1 cellular context compared by ENCODE assay signal in the genomic region with DNA sequence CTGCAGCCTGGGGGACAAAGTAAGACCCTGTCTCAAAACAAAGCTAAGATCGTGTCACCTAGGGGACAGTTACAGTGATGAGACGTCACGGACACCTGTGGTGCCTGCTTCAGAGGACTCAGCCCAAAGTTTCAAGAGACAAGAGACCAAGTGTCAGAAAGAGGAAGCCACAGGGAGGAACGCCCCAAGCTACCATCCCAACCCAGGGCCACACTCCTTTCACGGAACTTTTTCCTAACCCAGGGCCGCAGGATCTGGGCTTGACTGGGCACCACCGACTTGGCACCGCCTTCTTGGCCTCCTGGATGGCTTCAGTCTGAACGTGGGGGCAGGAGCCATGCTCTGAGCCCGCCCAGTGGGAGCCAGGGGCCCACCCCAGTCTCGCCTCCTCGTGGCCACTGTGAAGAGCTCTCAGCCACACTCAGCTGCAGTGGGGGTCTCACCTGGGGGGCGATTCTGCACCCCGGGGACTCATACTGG.
TF ChIP-seq lines count a peak whose summit lies in the region.

No MANE protein-coding gene starts in this region.

TF ChIP-seq in GM12878, 131 proteins besides CTCF, POLR2A, EP300 and RAD21 (continued from another document):
- TF ChIP-seq, protein P1, sequence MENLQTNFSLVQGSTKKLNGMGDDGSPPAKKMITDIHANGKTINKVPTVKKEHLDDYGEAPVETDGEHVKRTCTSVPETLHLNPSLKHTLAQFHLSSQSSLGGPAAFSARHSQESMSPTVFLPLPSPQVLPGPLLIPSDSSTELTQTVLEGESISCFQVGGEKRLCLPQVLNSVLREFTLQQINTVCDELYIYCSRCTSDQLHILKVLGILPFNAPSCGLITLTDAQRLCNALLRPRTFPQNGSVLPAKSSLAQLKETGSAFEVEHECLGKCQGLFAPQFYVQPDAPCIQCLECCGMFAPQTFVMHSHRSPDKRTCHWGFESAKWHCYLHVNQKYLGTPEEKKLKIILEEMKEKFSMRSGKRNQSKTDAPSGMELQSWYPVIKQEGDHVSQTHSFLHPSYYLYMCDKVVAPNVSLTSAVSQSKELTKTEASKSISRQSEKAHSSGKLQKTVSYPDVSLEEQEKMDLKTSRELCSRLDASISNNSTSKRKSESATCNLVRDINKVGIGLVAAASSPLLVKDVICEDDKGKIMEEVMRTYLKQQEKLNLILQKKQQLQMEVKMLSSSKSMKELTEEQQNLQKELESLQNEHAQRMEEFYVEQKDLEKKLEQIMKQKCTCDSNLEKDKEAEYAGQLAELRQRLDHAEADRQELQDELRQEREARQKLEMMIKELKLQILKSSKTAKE (IDR thresholded peaks at IDR 0.05; ENCODE audit: low read depth, poor library complexity, severe bottlenecking): no peak
- TF ChIP-seq STAT1 (conservative IDR thresholded peaks at IDR 0.05) (no peak), KLF5 (IDR thresholded peaks at IDR 0.05; ENCODE audit: partially characterized antibody) (no peak), PML (IDR thresholded peaks at IDR 0.05; ENCODE audit: low read length) (no peak), TARDBP (IDR thresholded peaks at IDR 0.05; ENCODE audit: borderline replicate concordance) (0 out of 2 replicates have a peak, but pooled peaks have one; percentile 35), CHD1 (IDR thresholded peaks at IDR 0.05; ENCODE audit: low read depth, low read length) (no peak), CHD2 (IDR thresholded peaks at IDR 0.05; ENCODE audit: borderline replicate concordance, low read depth, low read length) (0 out of 2 replicates have a peak, but pooled peaks have one; percentile 34), MEF2B (IDR thresholded peaks at IDR 0.05; ENCODE audit: partially characterized antibody, poor library complexity, severe bottlenecking) (peak; percentile 25), ZNF217 (IDR thresholded peaks at IDR 0.05) (peak; percentile 13; the same call in 1 of the 2 replicates), BACH1 (IDR thresholded peaks at IDR 0.05; ENCODE audit: borderline replicate concordance) (peak; percentile 80), MYB (IDR thresholded peaks at IDR 0.05; ENCODE audit: borderline replicate concordance, low read depth, low read length) (no peak; the same call in 1 of the 2 replicates), SREBF2 (IDR thresholded peaks at IDR 0.05; ENCODE audit: low read length) (no peak), RUNX3 (IDR thresholded peaks at IDR 0.05; ENCODE audit: low read length) (peak; percentile 16; the same call in 1 of the 2 replicates), SUZ12 (IDR thresholded peaks at IDR 0.05; ENCODE audit: unreplicated experiment) (no peak), NFIC (IDR thresholded peaks at IDR 0.05; ENCODE audit: low read depth, low read length) (no peak), POU2F2 (IDR thresholded peaks at IDR 0.05; ENCODE audit: borderline replicate concordance, low read depth, low read length) (no peak; the same call in 1 of the 3 replicates)
- TF ChIP-seq, protein P2, sequence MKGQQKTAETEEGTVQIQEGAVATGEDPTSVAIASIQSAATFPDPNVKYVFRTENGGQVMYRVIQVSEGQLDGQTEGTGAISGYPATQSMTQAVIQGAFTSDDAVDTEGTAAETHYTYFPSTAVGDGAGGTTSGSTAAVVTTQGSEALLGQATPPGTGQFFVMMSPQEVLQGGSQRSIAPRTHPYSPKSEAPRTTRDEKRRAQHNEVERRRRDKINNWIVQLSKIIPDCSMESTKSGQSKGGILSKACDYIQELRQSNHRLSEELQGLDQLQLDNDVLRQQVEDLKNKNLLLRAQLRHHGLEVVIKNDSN (IDR thresholded peaks at IDR 0.05; ENCODE audit: borderline replicate concordance, extremely low read length, insufficient read depth, low read depth, low read length): no peak
- TF ChIP-seq, protein P3, sequence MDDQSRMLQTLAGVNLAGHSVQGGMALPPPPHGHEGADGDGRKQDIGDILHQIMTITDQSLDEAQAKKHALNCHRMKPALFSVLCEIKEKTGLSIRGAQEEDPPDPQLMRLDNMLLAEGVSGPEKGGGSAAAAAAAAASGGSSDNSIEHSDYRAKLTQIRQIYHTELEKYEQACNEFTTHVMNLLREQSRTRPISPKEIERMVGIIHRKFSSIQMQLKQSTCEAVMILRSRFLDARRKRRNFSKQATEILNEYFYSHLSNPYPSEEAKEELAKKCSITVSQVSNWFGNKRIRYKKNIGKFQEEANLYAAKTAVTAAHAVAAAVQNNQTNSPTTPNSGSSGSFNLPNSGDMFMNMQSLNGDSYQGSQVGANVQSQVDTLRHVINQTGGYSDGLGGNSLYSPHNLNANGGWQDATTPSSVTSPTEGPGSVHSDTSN (IDR thresholded peaks at IDR 0.05; ENCODE audit: insufficient replicate concordance, low read depth, low read length): peak; percentile 10
- TF ChIP-seq, protein P4, sequence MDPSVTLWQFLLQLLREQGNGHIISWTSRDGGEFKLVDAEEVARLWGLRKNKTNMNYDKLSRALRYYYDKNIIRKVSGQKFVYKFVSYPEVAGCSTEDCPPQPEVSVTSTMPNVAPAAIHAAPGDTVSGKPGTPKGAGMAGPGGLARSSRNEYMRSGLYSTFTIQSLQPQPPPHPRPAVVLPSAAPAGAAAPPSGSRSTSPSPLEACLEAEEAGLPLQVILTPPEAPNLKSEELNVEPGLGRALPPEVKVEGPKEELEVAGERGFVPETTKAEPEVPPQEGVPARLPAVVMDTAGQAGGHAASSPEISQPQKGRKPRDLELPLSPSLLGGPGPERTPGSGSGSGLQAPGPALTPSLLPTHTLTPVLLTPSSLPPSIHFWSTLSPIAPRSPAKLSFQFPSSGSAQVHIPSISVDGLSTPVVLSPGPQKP (IDR thresholded peaks at IDR 0.05; ENCODE audit: low read depth, low read length): no peak
- TF ChIP-seq, protein P5, sequence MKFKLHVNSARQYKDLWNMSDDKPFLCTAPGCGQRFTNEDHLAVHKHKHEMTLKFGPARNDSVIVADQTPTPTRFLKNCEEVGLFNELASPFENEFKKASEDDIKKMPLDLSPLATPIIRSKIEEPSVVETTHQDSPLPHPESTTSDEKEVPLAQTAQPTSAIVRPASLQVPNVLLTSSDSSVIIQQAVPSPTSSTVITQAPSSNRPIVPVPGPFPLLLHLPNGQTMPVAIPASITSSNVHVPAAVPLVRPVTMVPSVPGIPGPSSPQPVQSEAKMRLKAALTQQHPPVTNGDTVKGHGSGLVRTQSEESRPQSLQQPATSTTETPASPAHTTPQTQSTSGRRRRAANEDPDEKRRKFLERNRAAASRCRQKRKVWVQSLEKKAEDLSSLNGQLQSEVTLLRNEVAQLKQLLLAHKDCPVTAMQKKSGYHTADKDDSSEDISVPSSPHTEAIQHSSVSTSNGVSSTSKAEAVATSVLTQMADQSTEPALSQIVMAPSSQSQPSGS (IDR thresholded peaks at IDR 0.05; ENCODE audit: low read length): no peak
TF ChIP-seq in GM12878: peak in this region for 42.
